ENCODE assay signal across 13 cellular contexts in the genomic region with DNA sequence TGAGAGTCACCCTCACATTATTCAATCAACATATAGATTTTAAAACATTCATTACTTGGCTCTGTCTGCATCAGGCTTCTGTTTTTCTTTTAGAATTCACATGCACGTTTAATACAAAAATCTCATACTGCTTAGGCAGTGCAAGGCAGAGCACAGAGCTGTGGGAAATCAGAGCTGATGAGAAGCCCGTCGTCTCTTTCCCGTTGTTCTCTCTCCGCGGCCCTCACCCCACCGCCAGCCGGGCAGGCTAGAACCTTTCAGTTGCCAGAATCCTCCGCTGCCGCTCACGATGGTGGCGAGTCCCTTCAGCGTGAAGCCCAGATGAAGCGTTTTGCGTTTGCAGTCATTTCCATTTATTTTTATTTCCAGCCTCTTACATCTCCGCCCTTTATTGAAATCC.
"Had no signal": no experiment of that assay in that cellular context is flagged by ENCODE, and none has a peak within 500 bp of the region (broad histone marks: within the 10 kb centered on the region; RNA-seq: fewer than 3 reads in every experiment).

No MANE protein-coding gene starts in this region.

- ATAC-seq: left lung; natural killer cell treated with Interleukin-12 subunit alpha and Interleukin-12 subunit beta and Interleukin-15 and Interleukin-18, amount 100 ng/mL, for 72 hours; T-cell had no signal

- H3K27ac ChIP-seq: SJSA1 had no signal

- H3K4me3 ChIP-seq: left lung, SJSA1 had no signal

- H3K9me3 ChIP-seq: SJSA1 had no signal

- DNase-seq: activated CD4-positive, CD25-positive, alpha-beta regulatory T cell treated with anti-CD3 and anti-CD28 coated beads, Interleukin-2, amount 50 U/mL, for 72 hours; activated naive CD4-positive, alpha-beta T cell; activated naive CD8-positive, alpha-beta T cell treated with anti-CD3 and anti-CD28 coated beads, Interleukin-2, amount 10 ng/mL, durations not matched to agents 7 days and 5 days; cerebellar nuclear complex; dorsolateral prefrontal cortex; endodermal cell; left lung; occipital lobe; stimulated activated CD4-positive, alpha-beta T cell treated with anti-CD3 and anti-CD28 coated beads, Interleukin-1b, Interleukin-23, amount 100 ng/mL, for 48 hours; T-cell; T-helper 9 cell had no signal

- H3K27me3 ChIP-seq: SJSA1 had no signal

- H3K36me3 ChIP-seq: left lung had no signal

- H3K4me1 ChIP-seq: left lung, SJSA1 had no signal
